8 cellular contexts compared by ENCODE assay signal in genomic region chr14:81400202-81400678, GRCh38. TPM values are rescaled to one million over a fixed set of nuclear protein-coding genes. Genes with fewer than 3 reads are reported as not detected.
A peak's percentile ranks its signal among the peaks of the same experiment; 100 is the strongest.
DNase-seq lines count a peak whose midpoint lies in the region; ATAC-seq and TF ChIP-seq lines count a peak whose summit lies in the region.

STON2 (minus strand) TSS chr14:81400324; CDS start chr14:81398382, 1,942 bp downstream.

- peaks cover 11% of the 10 kb centered on the region; the same call in 1 of the 2 replicates for H3K79me2 ChIP-seq in GM23338 (replicated peaks; ENCODE audit: insufficient read depth)

- peaks cover 5% of the 10 kb centered on the region for H4K20me1 ChIP-seq in GM23338 (replicated peaks; ENCODE audit: insufficient read depth)

- ATAC-seq in GM23338 = no peak; the same call in 2 of the 3 replicates
- no peak for ATAC-seq in HG02840 (IDR thresholded peaks at IDR 0.05; ENCODE audit: low FRiP score, unreplicated experiment)

- peaks cover 7% of the 10 kb centered on the region for H3K27me3 Mint-ChIP-seq in GM23338 (ENCODE audit: insufficient read depth, low read depth, poor library complexity)

- no peaks in the 10 kb centered on the region for H3K9me3 Mint-ChIP-seq in GM23338

- no peak for TF ChIP-seq POLR2A in adrenal gland (IDR thresholded peaks at IDR 0.05)
- TF ChIP-seq POLR2A in thyroid gland (IDR thresholded peaks at IDR 0.05) = no peak
- no peak for TF ChIP-seq POLR2A in uterus (IDR thresholded peaks at IDR 0.05)

- no peak within 1 kb of the TSS for H3K4me3 Mint-ChIP-seq in GM23338

- 46 to 57% (median 56%) methylated on average over 5 of the region's 5 CpGs for WGBS in adrenal gland, 4 donors
- 37 to 60% methylated on average over 5 of the region's 5 CpGs for WGBS in thyroid gland, 2 donors

- H3K36me3 ChIP-seq in GM23338 (ENCODE audit: insufficient read depth) (peaks cover 5% of the 10 kb centered on the region), adrenal gland (replicated peaks in 1 of 2) (no peaks in the 10 kb centered on the region), thyroid gland (no peaks in the 10 kb centered on the region), uterus (no peaks in the 10 kb centered on the region)

- peaks cover 11% of the 10 kb centered on the region for H3K4me1 Mint-ChIP-seq in GM23338

- H3K27ac Mint-ChIP-seq in GM23338 = peak within 1 kb of the TSS; percentile 42

- no peak within 1 kb of the TSS for H3K4me2 ChIP-seq in GM23338

- intact Hi-C loops in adrenal gland (cut with DNase I) = no loop called here
- intact Hi-C loops in thyroid gland (cut with DNase I) = no loop called here
- intact Hi-C loops in uterus (cut with DNase I; ENCODE audit: low total_unique reads) = no loop called here

- TF ChIP-seq CTCF in GM23338 (conservative IDR thresholded peaks at IDR 0.05; ENCODE audit: low read depth in 2 of 2) (no peak), adrenal gland (IDR thresholded peaks at IDR 0.05) (no peak), thyroid gland (IDR thresholded peaks at IDR 0.05) (no peak), uterus (IDR thresholded peaks at IDR 0.05) (no peak)

- no peak within 1 kb of the TSS for H3K27ac ChIP-seq in GM23338 (ENCODE audit: low read depth)
- H3K27ac ChIP-seq in adrenal gland = peak within 1 kb of the TSS in 1 of 5 donors; percentile 38
- H3K27ac ChIP-seq in layer of hippocampus (ENCODE audit: low read depth, low read length) = peak within 1 kb of the TSS; percentile 21
- H3K27ac ChIP-seq in thyroid gland = peak within 1 kb of the TSS in 2 of 3 donors; percentile 36 to 59
- no peak within 1 kb of the TSS for H3K27ac ChIP-seq in uterus

- DNase-seq in GM23338 (ENCODE audit: low spot score) (no peak), NCI-H187 (lab: John Stamatoyannopoulos, UW) (peak; percentile 41 to 72), adrenal gland (peak in 4 of 7 donors; percentile 17 to 37 (median 26)), thyroid gland (peak; percentile 26 to 28), KG1 (lab: John Stamatoyannopoulos, UW) (no peak), uterus (no peak)

- no peak within 1 kb of the TSS for H2AFZ ChIP-seq in GM23338

- H3K9me2 ChIP-seq in GM23338 (ENCODE audit: insufficient read depth) = no peaks in the 10 kb centered on the region

- no peaks in the 10 kb centered on the region for H3K4me1 ChIP-seq in GM23338 (ENCODE audit: insufficient read depth)
- H3K4me1 ChIP-seq in adrenal gland (replicated peaks in 1 of 2) = no peaks in the 10 kb centered on the region
- H3K4me1 ChIP-seq in thyroid gland = peaks cover 8 to 17% of the 10 kb centered on the region in 2 donors
- H3K4me1 ChIP-seq in uterus = no peaks in the 10 kb centered on the region

- H3K4me3 ChIP-seq in GM23338 (no peak within 1 kb of the TSS), adrenal gland (no peak within 1 kb of the TSS), thyroid gland (replicated peaks in 1 of 3) (no peak within 1 kb of the TSS), uterus (no peak within 1 kb of the TSS)

- H3K27me3 ChIP-seq in GM23338 (ENCODE audit: insufficient read depth) = no peaks in the 10 kb centered on the region
- H3K27me3 ChIP-seq in adrenal gland = no peaks in the 10 kb centered on the region
- no peaks in the 10 kb centered on the region for H3K27me3 ChIP-seq in layer of hippocampus (ENCODE audit: control insufficient read depth, insufficient read depth, low read length)
- H3K27me3 ChIP-seq in thyroid gland = no peaks in the 10 kb centered on the region
- no peaks in the 10 kb centered on the region for H3K27me3 ChIP-seq in uterus

- H3K36me3 Mint-ChIP-seq in GM23338 (ENCODE audit: low read depth) = peaks cover 33% of the 10 kb centered on the region

- H3K9me3 ChIP-seq in adrenal gland (replicated peaks in 1 of 3) = no peaks in the 10 kb centered on the region
- H3K9me3 ChIP-seq in thyroid gland = no peaks in the 10 kb centered on the region
- no peaks in the 10 kb centered on the region for H3K9me3 ChIP-seq in uterus

- H3F3A ChIP-seq in GM23338 (replicated peaks; ENCODE audit: low read depth) = no peaks in the 10 kb centered on the region

TF ChIP-seq in GM23338, 12 proteins besides CTCF, POLR2A, EP300 and RAD21:
- TF ChIP-seq ZNF114 (CRISPR knock-in tag; IDR thresholded peaks at IDR 0.05) = no peak
- TF ChIP-seq JUNB (IDR thresholded peaks at IDR 0.05; ENCODE audit: unreplicated experiment) = no peak
- TF ChIP-seq EZH2phosphoT487 (IDR thresholded peaks at IDR 0.05; ENCODE audit: unreplicated experiment) = no peak
- no peak for TF ChIP-seq NANOG (IDR thresholded peaks at IDR 0.05; ENCODE audit: borderline replicate concordance)
- TF ChIP-seq REST (IDR thresholded peaks at IDR 0.05; ENCODE audit: unreplicated experiment) = no peak
- TF ChIP-seq ETS1 (IDR thresholded peaks at IDR 0.05) = no peak
- no peak for TF ChIP-seq ZNF331 (CRISPR knock-in tag; IDR thresholded peaks at IDR 0.05; ENCODE audit: low read depth)
- TF ChIP-seq POLR2AphosphoS5 (IDR thresholded peaks at IDR 0.05; ENCODE audit: low read depth) = no peak
- no peak for TF ChIP-seq CREB1 (CRISPR knock-in tag; IDR thresholded peaks at IDR 0.05; ENCODE audit: low read depth)
- TF ChIP-seq STAT1 (IDR thresholded peaks at IDR 0.05; ENCODE audit: unreplicated experiment) = no peak
TF ChIP-seq in GM23338: peak in this region for 0.

RNA-seq across cellular contexts. Expression of gene STON2, which starts in this region (rescaled TPM):
- 65.4 and 71.0 TPM in 2 replicates for total RNA-seq in GM23338 (2014; rRNA removed; shearing (Covaris generic))
- polyA plus RNA-seq in GM23338 (2016; fragmentation: Nextera tagmentation; extraction: Ambion mirVana) (8.2 and 9.5 TPM in 2 replicates), adrenal gland (under 1 TPM; 0.62 to 0.88 (median 0.88) TPM)
- total RNA-seq in adrenal gland (10 to 100 TPM in 3 of 8 donors, 1 to 10 TPM in 5; 2.8 to 15.4 (median 7.3) TPM), thyroid gland (100 to 1,000 TPM in 2 of 4 donors, 10 to 100 TPM in 2; 69.8 to 202 (median 97.0) TPM), uterus (10 to 100 TPM in 2 of 4 donors, 1 to 10 TPM in 2; 3.3 to 87.8 (median 11.0) TPM)

Comparison
In these comparisons a context has a peak if more than half of its experiments do, and no peak if none do; other contexts are left out.
1. DNase-seq: peak in NCI-H187 (2 of 2), adrenal gland (4 of 7) and thyroid gland (2 of 2); none in GM23338 (single experiment), KG1 (single experiment) and uterus (0 of 2).
2. H3K27ac ChIP-seq: peak in layer of hippocampus (single experiment) and thyroid gland (2 of 3); none in GM23338 (single experiment) and uterus (0 of 2).